In genomic region chr7:66734006-66734405, GRCh38 we compare ENCODE assay signal across 28 cellular contexts.
"Had no signal": no experiment of that assay in that cellular context is flagged by ENCODE, and none has a peak within 500 bp of the region (broad histone marks: within the 10 kb centered on the region; RNA-seq: fewer than 3 reads in every experiment).

No MANE protein-coding gene starts in this region.

- DNase-seq: colonic mucosa; cortex of kidney; effector CD8-positive, alpha-beta T cell; effector memory CD8-positive, alpha-beta T cell; endodermal cell; erythroblast; esophagus squamous epithelium; foreskin fibroblast; foreskin melanocyte; gastrocnemius medialis; glutamatergic neuron; head of caudate nucleus; heart right ventricle; hippocampal formation; left cardiac atrium; left lung; left ventricle myocardium superior; lower lobe of right lung; mesenchymal stem cell; mucosa of descending colon; naive B cell; naive thymus-derived CD8-positive, alpha-beta T cell had no signal

- H3K4me1 Mint-ChIP-seq: endodermal cell had no signal

- ATAC-seq: effector memory CD8-positive, alpha-beta T cell; esophagus mucosa; gastrocnemius medialis; heart right ventricle; left cardiac atrium; left lung; left ventricle myocardium superior; lower lobe of right lung; mucosa of descending colon; naive thymus-derived CD8-positive, alpha-beta T cell had no signal

- H3K27ac Mint-ChIP-seq: dendritic cell treated with granulocyte-macrophage colony-stimulating factor and Interleukin-4, amounts not matched to agents 40 ng/mL and 50 ng/mL, for 4 days; endodermal cell; mesothelial cell of epicardium had no signal

- H3K4me3 ChIP-seq: colonic mucosa, esophagus squamous epithelium, gastrocnemius medialis, heart right ventricle, left lung, lower lobe of right lung, mucosa of descending colon had no signal

- H3K27me3 Mint-ChIP-seq: dendritic cell treated with granulocyte-macrophage colony-stimulating factor and Interleukin-4, amounts not matched to agents 40 ng/mL and 50 ng/mL, for 4 days; effector memory CD8-positive, alpha-beta T cell; naive B cell; naive thymus-derived CD8-positive, alpha-beta T cell had no signal

- FAIRE-seq: endometrium, islet of Langerhans, keratinocyte had no signal

- H3K9me3 ChIP-seq: colonic mucosa, gastrocnemius medialis had no signal

- H3K4me3 Mint-ChIP-seq: dendritic cell treated with granulocyte-macrophage colony-stimulating factor and Interleukin-4, amounts not matched to agents 40 ng/mL and 50 ng/mL, for 4 days; effector memory CD8-positive, alpha-beta T cell; endodermal cell; mesothelial cell of epicardium; naive thymus-derived CD8-positive, alpha-beta T cell had no signal
